In genomic region chr4:128846063-128846462, GRCh38 we compare ENCODE assay signal across 10 cellular contexts. TPM values are rescaled to one million over a fixed set of nuclear protein-coding genes. Genes with fewer than 3 reads are reported as not detected.
DNase-seq lines count a peak whose midpoint lies in the region; ATAC-seq and TF ChIP-seq lines count a peak whose summit lies in the region.
"Had no signal": no experiment of that assay in that cellular context is flagged by ENCODE, and none has a peak within 500 bp of the region (broad histone marks: within the 10 kb centered on the region; RNA-seq: fewer than 3 reads in every experiment).

No MANE protein-coding gene starts in this region.

- H3K27ac ChIP-seq in neutrophil: peak overlapping the region; percentile 91
- H3K27ac ChIP-seq: 22Rv1 had no signal

- peaks cover 26% of the 10 kb centered on the region for H3K36me3 ChIP-seq in neutrophil

- peak overlapping the region in 4 of 10 donors; percentile 49 to 73 (median 59) for H3K27ac Mint-ChIP-seq in naive thymus-derived CD8-positive, alpha-beta T cell

- no peak overlapping the region for H3K4me3 ChIP-seq in neutrophil (ENCODE audit: low read depth in 1 of 2, low read length in 1 of 2)

- ATAC-seq in naive thymus-derived CD8-positive, alpha-beta T cell: no peak

- no peak overlapping the region for H3K4me3 Mint-ChIP-seq in naive thymus-derived CD8-positive, alpha-beta T cell

- H3K4me1 ChIP-seq in neutrophil (ENCODE audit: control insufficient read depth in 1 of 2, insufficient read depth in 1 of 2, low read depth in 1 of 2, low read length in 1 of 2): peaks cover 28 to 31% of the 10 kb centered on the region in 2 experiments

- TF ChIP-seq CTCF in neutrophil (IDR thresholded peaks at IDR 0.05): no peak

- POLR2A ChIA-PET in naive thymus-derived CD8-positive, alpha-beta T cell (lab: Charles Lee): no interaction called here

- no peaks in the 10 kb centered on the region for H3K27me3 ChIP-seq in neutrophil

- peak; percentile 0 for DNase-seq in NCI-H187 treated with DMSO at 0.1 percent for 48 hours (lab: John Stamatoyannopoulos, UW)
- DNase-seq in NCI-H187 (lab: John Stamatoyannopoulos, UW): no peak
- DNase-seq in NCI-H1417 (lab: John Stamatoyannopoulos, UW): peak; percentile 19 to 80 (median 49)
- peak; percentile 74 for DNase-seq in SHP77 treated with DMSO at 0.1 percent for 48 hours (lab: John Stamatoyannopoulos, UW)
- no peak for DNase-seq in stimulated activated CD4-positive, alpha-beta T cell treated with anti-CD3 and anti-CD28 coated beads, Interleukin-15, amount 100 ng/mL, for 24 hours
- no peak for DNase-seq in mesenteric fat pad (ENCODE audit: low spot score)
- DNase-seq in naive thymus-derived CD8-positive, alpha-beta T cell: no peak
- DNase-seq: amygdala had no signal

- peaks cover 9 to 29% (median 27%) of the 10 kb centered on the region in 4 donors for H3K4me1 Mint-ChIP-seq in naive thymus-derived CD8-positive, alpha-beta T cell

- H3K27me3 Mint-ChIP-seq in naive thymus-derived CD8-positive, alpha-beta T cell: no peaks in the 10 kb centered on the region

- peaks cover 5 to 97% (median 18%) of the 10 kb centered on the region in 3 donors for H3K36me3 Mint-ChIP-seq in naive thymus-derived CD8-positive, alpha-beta T cell

- H3K9me3 ChIP-seq in neutrophil: no peaks in the 10 kb centered on the region

- no peaks in the 10 kb centered on the region for H3K9me3 Mint-ChIP-seq in naive thymus-derived CD8-positive, alpha-beta T cell

RNA-seq across cellular contexts. Expression of gene JADE1, which starts 36.6 kb away (rescaled TPM):
- 53.4 TPM for total RNA-seq in mesenteric fat pad
- 10 to 100 TPM; 61.2 to 65.7 TPM for total RNA-seq in naive thymus-derived CD8-positive, alpha-beta T cell
- polyA plus RNA-seq in naive thymus-derived CD8-positive, alpha-beta T cell: 10 to 100 TPM; 45.8 to 52.8 (median 47.8) TPM

Comparison
In these comparisons a context has a peak if more than half of its experiments do, and no peak if none do; other contexts are left out.
1. DNase-seq: peak in NCI-H187 treated with DMSO at 0.1 percent for 48 hours (single experiment), NCI-H1417 (3 of 3) and SHP77 treated with DMSO at 0.1 percent for 48 hours (single experiment); none in NCI-H187 (0 of 2), stimulated activated CD4-positive, alpha-beta T cell treated with anti-CD3 and anti-CD28 coated beads, Interleukin-15, amount 100 ng/mL, for 24 hours (single experiment), mesenteric fat pad (single experiment) and naive thymus-derived CD8-positive, alpha-beta T cell (0 of 10).